Comparison of ENCODE assay signal across 17 cellular contexts in genomic region chr3:65894679-65895078, GRCh38.
DNase-seq lines count a peak whose midpoint lies in the region; ATAC-seq, FAIRE-seq and TF ChIP-seq lines count a peak whose summit lies in the region.
"Had no signal": no experiment of that assay in that cellular context is flagged by ENCODE, and none has a peak within 500 bp of the region (broad histone marks: within the 10 kb centered on the region; RNA-seq: fewer than 3 reads in every experiment).

No MANE protein-coding gene starts in this region.

- H3K27me3 Mint-ChIP-seq in MCF 10A (ENCODE audit: insufficient read depth, unreplicated experiment) (no peaks in the 10 kb centered on the region), astrocyte (ENCODE audit: low read depth, unreplicated experiment) (no peaks in the 10 kb centered on the region)

- H3K27ac Mint-ChIP-seq in MCF 10A (ENCODE audit: low read depth, unreplicated experiment), result peak overlapping the region; percentile 87
- H3K27ac Mint-ChIP-seq in astrocyte (ENCODE audit: unreplicated experiment), result no peak overlapping the region
- H3K27ac Mint-ChIP-seq: activated naive CD4-positive, alpha-beta T cell treated with anti-CD3 and anti-CD28 coated beads for 36 hours had no signal

- ATAC-seq in foreskin keratinocyte (peak; percentile 96), HG02759 (IDR thresholded peaks at IDR 0.05; ENCODE audit: unreplicated experiment) (no peak), HG03045 (IDR thresholded peaks at IDR 0.05; ENCODE audit: unreplicated experiment) (no peak)
- ATAC-seq: HepG2 had no signal

- H3K9ac ChIP-seq in astrocyte (ENCODE audit: low read length), result no peak overlapping the region

- H3K27me3 ChIP-seq in breast epithelium (no peaks in the 10 kb centered on the region), astrocyte (ENCODE audit: insufficient read depth, low read length) (no peaks in the 10 kb centered on the region), foreskin keratinocyte (no peaks in the 10 kb centered on the region), tibial artery (no peaks in the 10 kb centered on the region), esophagus squamous epithelium (no peaks in the 10 kb centered on the region)
- H3K27me3 ChIP-seq: cardiac muscle cell, heart right ventricle had no signal

- TF ChIP-seq CTCF in MCF 10A (IDR thresholded peaks at IDR 0.05; ENCODE audit: unreplicated experiment) (no peak), breast epithelium (IDR thresholded peaks at IDR 0.05) (no peak), astrocyte (IDR thresholded peaks at IDR 0.05; ENCODE audit: insufficient read depth, low read depth, low read length) (no peak), foreskin keratinocyte (conservative IDR thresholded peaks at IDR 0.05) (no peak), tibial artery (IDR thresholded peaks at IDR 0.05) (no peak), esophagus squamous epithelium (IDR thresholded peaks at IDR 0.05) (no peak)

- H3K36me3 ChIP-seq in breast epithelium (no peaks in the 10 kb centered on the region), astrocyte (ENCODE audit: insufficient read depth, low read length) (no peaks in the 10 kb centered on the region), tibial artery (no peaks in the 10 kb centered on the region), esophagus squamous epithelium (no peaks in the 10 kb centered on the region)
- H3K36me3 ChIP-seq: cardiac muscle cell, heart right ventricle had no signal

- H3K4me2 ChIP-seq in astrocyte (ENCODE audit: low read length), result no peak overlapping the region

- H3K27ac ChIP-seq in breast epithelium (peak overlapping the region in 1 of 2 donors; percentile 67), astrocyte (ENCODE audit: low read depth, low read length) (no peak overlapping the region), foreskin keratinocyte (peak overlapping the region; percentile 31), tibial artery (peak overlapping the region; percentile 61 to 64), esophagus squamous epithelium (no peak overlapping the region)
- H3K27ac ChIP-seq: cardiac muscle cell, heart right ventricle had no signal

- peaks cover 10% of the 10 kb centered on the region for H4K20me1 ChIP-seq in astrocyte (ENCODE audit: insufficient read depth, low read length)

- FAIRE-seq in astrocyte (lab: Jason Lieb, UNC), result peak; percentile 37
- FAIRE-seq: HepG2 had no signal

- H3K4me3 ChIP-seq in breast epithelium, result no peak overlapping the region
- H3K4me3 ChIP-seq in astrocyte (ENCODE audit: insufficient read depth, low read depth, low read length), result no peak overlapping the region
- no peak overlapping the region for H3K4me3 ChIP-seq in tibial artery
- H3K4me3 ChIP-seq in esophagus squamous epithelium, result no peak overlapping the region
- H3K4me3 ChIP-seq: cardiac muscle cell, heart right ventricle had no signal

- intact Hi-C loops in MCF 10A (cut with micrococcal nuclease), result loop anchor here (5.0 kb wide), 1 partner anchor 103 kb away; no protein-coding TSS in a partner anchor
- intact Hi-C loops in breast epithelium (cut with DNase I; ENCODE audit: low total_unique reads), result no loop called here
- intact Hi-C loops in tibial artery (cut with DNase I; ENCODE audit: low total_unique reads), result no loop called here
- intact Hi-C loops in esophagus squamous epithelium (cut with DNase I), result no loop called here

- H3K9me3 Mint-ChIP-seq in MCF 10A (ENCODE audit: unreplicated experiment), result no peaks in the 10 kb centered on the region
- no peaks in the 10 kb centered on the region for H3K9me3 Mint-ChIP-seq in astrocyte (ENCODE audit: unreplicated experiment)
- H3K9me3 Mint-ChIP-seq: activated naive CD4-positive, alpha-beta T cell treated with anti-CD3 and anti-CD28 coated beads for 36 hours had no signal

- H3K4me3 Mint-ChIP-seq in MCF 10A (ENCODE audit: unreplicated experiment) (no peak overlapping the region), astrocyte (ENCODE audit: unreplicated experiment) (no peak overlapping the region)
- H3K4me3 Mint-ChIP-seq: activated naive CD4-positive, alpha-beta T cell treated with anti-CD3 and anti-CD28 coated beads for 36 hours had no signal

- DNase-seq in MCF 10A (ENCODE audit: unreplicated experiment), result peak; percentile 74
- no peak for DNase-seq in breast epithelium (ENCODE audit: low spot score in 2 of 2)
- no peak for DNase-seq in astrocyte (ENCODE audit: low read depth)
- peak; percentile 91 to 93 for DNase-seq in foreskin keratinocyte
- no peak for DNase-seq in tibial artery
- DNase-seq in esophagus squamous epithelium (lab: John Stamatoyannopoulos, UW), result no peak
- DNase-seq: activated CD4-positive, CD25-positive, alpha-beta regulatory T cell treated with anti-CD3 and anti-CD28 coated beads, Interleukin-2, amount 50 U/mL, for 72 hours; activated CD8-positive, alpha-beta memory T cell treated with anti-CD3 and anti-CD28 coated beads, Interleukin-2, amount 50 U/mL, for 48 hours; activated naive CD4-positive, alpha-beta T cell treated with anti-CD3 and anti-CD28 coated beads for 36 hours; heart right ventricle; NCI-H2171 treated with DMSO at 0.1 percent for 48 hours; SHP77; T-helper 2 cell had no signal

- BruUV-seq in MCF 10A (replicated peaks; lab: Mats Ljungman, UMichigan), result no TSS peak

- H3K4me1 Mint-ChIP-seq in MCF 10A (ENCODE audit: insufficient read depth, unreplicated experiment), result peaks cover 19% of the 10 kb centered on the region
- H3K4me1 Mint-ChIP-seq in astrocyte (ENCODE audit: low read depth, unreplicated experiment), result peaks cover 6% of the 10 kb centered on the region

- H3K9me3 ChIP-seq in breast epithelium (no peaks in the 10 kb centered on the region), astrocyte (ENCODE audit: insufficient read depth, low read depth, low read length) (no peaks in the 10 kb centered on the region), tibial artery (no peaks in the 10 kb centered on the region), esophagus squamous epithelium (no peaks in the 10 kb centered on the region)
- H3K9me3 ChIP-seq: heart right ventricle had no signal

- H2AFZ ChIP-seq in astrocyte (ENCODE audit: low read depth, low read length), result no peak overlapping the region

- POLR2A ChIA-PET in MCF 10A (lab: Yijun Ruan, JAX), result interaction anchor here (0.7 to 1.8 kb wide), 10 partner anchors 10 to 221 kb away, joined by 3 to 8 read pairs (median 4); no protein-coding TSS in a partner anchor

- no peaks in the 10 kb centered on the region for H3K4me1 ChIP-seq in breast epithelium
- peaks cover 2% of the 10 kb centered on the region for H3K4me1 ChIP-seq in astrocyte (ENCODE audit: insufficient read depth, low read length)
- peaks cover 13% of the 10 kb centered on the region for H3K4me1 ChIP-seq in foreskin keratinocyte
- H3K4me1 ChIP-seq in tibial artery, result peaks cover 0 to 44% (median 26%) of the 10 kb centered on the region in 4 donors
- peaks cover 0 to 9% (median 0%) of the 10 kb centered on the region in 3 donors for H3K4me1 ChIP-seq in esophagus squamous epithelium

- WGBS in esophagus squamous epithelium, 2 donors, result 33 to 34% methylated on average over 4 of the region's 4 CpGs

- TF ChIP-seq POLR2A in breast epithelium (IDR thresholded peaks at IDR 0.05), result no peak
- TF ChIP-seq POLR2A in esophagus squamous epithelium (IDR thresholded peaks at IDR 0.05), result no peak

- H3K79me2 ChIP-seq in astrocyte (ENCODE audit: insufficient read depth, low read length), result peaks cover 10% of the 10 kb centered on the region

- no peaks in the 10 kb centered on the region for H3K36me3 Mint-ChIP-seq in MCF 10A (ENCODE audit: insufficient read depth, unreplicated experiment)
- no peaks in the 10 kb centered on the region for H3K36me3 Mint-ChIP-seq in astrocyte (ENCODE audit: low read depth, unreplicated experiment)

- CTCF ChIA-PET in MCF 10A (lab: Yijun Ruan, JAX), result interaction anchor here (0.6 to 1.0 kb wide), 6 partner anchors 19 to 1481 kb away, joined by 3 read pairs; no protein-coding TSS in a partner anchor

Comparison
In these comparisons a context has a peak if more than half of its experiments do, and no peak if none do; other contexts are left out.
1. DNase-seq: peak in MCF 10A (single experiment) and foreskin keratinocyte (2 of 2); none in breast epithelium (0 of 2), astrocyte (single experiment), tibial artery (0 of 2) and esophagus squamous epithelium (single experiment).
2. H3K27ac ChIP-seq: peak in foreskin keratinocyte (single experiment) and tibial artery (2 of 2); none in astrocyte (single experiment) and esophagus squamous epithelium (0 of 4).